In genomic region chr6:111591370-111591900, GRCh38 we compare ENCODE assay signal across 8 cellular contexts. TPM values are rescaled to one million over a fixed set of nuclear protein-coding genes. Genes with fewer than 3 reads are reported as not detected.
DNase-seq lines count a peak whose midpoint lies in the region; ATAC-seq and TF ChIP-seq lines count a peak whose summit lies in the region.

No MANE protein-coding gene starts in this region.

- H3K4me1 ChIP-seq in hepatocyte (ENCODE audit: insufficient read depth), result peaks cover 43% of the 10 kb centered on the region
- H3K4me1 ChIP-seq in effector memory CD4-positive, alpha-beta T cell (ENCODE audit: control insufficient read depth, insufficient read depth, low read length, poor library complexity, severe bottlenecking), result no peaks in the 10 kb centered on the region

- H3K27ac ChIP-seq in HL-60 (replicated peaks), result no peak overlapping the region
- H3K27ac ChIP-seq in VCaP, result peak overlapping the region; percentile 52
- peak overlapping the region; percentile 91 for H3K27ac ChIP-seq in hepatocyte
- H3K27ac ChIP-seq in temporal lobe (ENCODE audit: low read depth, low read length), result peak overlapping the region; percentile 59
- no peak overlapping the region for H3K27ac ChIP-seq in effector memory CD4-positive, alpha-beta T cell (ENCODE audit: insufficient read depth, low read length, poor library complexity, severe bottlenecking)

- no peaks in the 10 kb centered on the region for H3K36me3 ChIP-seq in hepatocyte (replicated peaks; ENCODE audit: insufficient read depth, low read depth)
- H3K36me3 ChIP-seq in effector memory CD4-positive, alpha-beta T cell (ENCODE audit: control insufficient read depth, insufficient read depth, low read length), result peaks cover 7% of the 10 kb centered on the region

- no peak for TF ChIP-seq CTCF in HL-60 (IDR thresholded peaks at IDR 0.05; ENCODE audit: insufficient read depth, low read length)
- no peak for TF ChIP-seq CTCF in VCaP (conservative IDR thresholded peaks at IDR 0.05)
- TF ChIP-seq CTCF in hepatocyte (IDR thresholded peaks at IDR 0.05; ENCODE audit: poor library complexity), result no peak

- H3K27me3 ChIP-seq in HL-60 (ENCODE audit: insufficient read depth, poor library complexity, severe bottlenecking) (no peaks in the 10 kb centered on the region), hepatocyte (no peaks in the 10 kb centered on the region)
- no peaks in the 10 kb centered on the region for H3K27me3 ChIP-seq in effector memory CD4-positive, alpha-beta T cell (replicated peaks; ENCODE audit: control insufficient read depth, insufficient read depth, low read length, poor library complexity, severe bottlenecking)

- H3K9me3 ChIP-seq in hepatocyte (ENCODE audit: low read depth), result no peaks in the 10 kb centered on the region
- no peaks in the 10 kb centered on the region for H3K9me3 ChIP-seq in effector memory CD4-positive, alpha-beta T cell (ENCODE audit: control insufficient read depth, low read length)

- DNase-seq in HL-60 (ENCODE audit: low read depth in 1 of 2, low spot score in 1 of 2), result peak; percentile 16 to 26
- DNase-seq in hepatocyte (ENCODE audit: low spot score), result peak; percentile 90
- DNase-seq in T-helper 1 cell, result no peak
- no peak for DNase-seq in effector memory CD4-positive, alpha-beta T cell
- DNase-seq in middle frontal gyrus (ENCODE audit: extremely low spot score, low spot score), result no peak

- no peak overlapping the region for H2AFZ ChIP-seq in hepatocyte

- no peak for ATAC-seq in HG02759 (IDR thresholded peaks at IDR 0.05; ENCODE audit: unreplicated experiment)

- H3K4me3 ChIP-seq in HL-60 (replicated peaks; ENCODE audit: insufficient read depth, low read length) (no peak overlapping the region), hepatocyte (no peak overlapping the region)
- no peak overlapping the region for H3K4me3 ChIP-seq in effector memory CD4-positive, alpha-beta T cell (ENCODE audit: insufficient read depth, low read depth, low read length, poor library complexity, severe bottlenecking)

- H3K4me2 ChIP-seq in hepatocyte, result peak overlapping the region; percentile 23

- WGBS in hepatocyte (ENCODE audit: low lambda C conversion rate, missing lambda C conversion rate), result 45% methylated on average over 12 of the region's 12 CpGs

- no peaks in the 10 kb centered on the region for H4K20me1 ChIP-seq in hepatocyte (ENCODE audit: insufficient read depth, poor library complexity, severe bottlenecking)

- H3K79me2 ChIP-seq in hepatocyte, result peaks cover 42% of the 10 kb centered on the region

- no peaks in the 10 kb centered on the region for H3K9me2 ChIP-seq in hepatocyte (replicated peaks; ENCODE audit: insufficient read depth)

RNA-seq across cellular contexts. Expression of gene TRAF3IP2, which starts 14.2 kb away (rescaled TPM):
- total RNA-seq in hepatocyte (26.0 and 31.1 TPM in 2 replicates), temporal lobe (2.2 TPM)
- polyA plus RNA-seq in hepatocyte, result 21.9 and 22.2 TPM in 2 replicates

Comparison
In these comparisons a context has a peak if more than half of its experiments do, and no peak if none do; other contexts are left out.
1. DNase-seq: peak in HL-60 (2 of 2) and hepatocyte (single experiment); none in T-helper 1 cell (0 of 5), effector memory CD4-positive, alpha-beta T cell (0 of 3) and middle frontal gyrus (single experiment).
2. H3K27ac ChIP-seq: peak in VCaP (single experiment), hepatocyte (single experiment) and temporal lobe (single experiment); none in HL-60 (single experiment) and effector memory CD4-positive, alpha-beta T cell (single experiment).